In genomic region chr18:12321331-12321730, GRCh38 we compare ENCODE assay signal across 12 cellular contexts. TPM values are rescaled to one million over a fixed set of nuclear protein-coding genes. Genes with fewer than 3 reads are reported as not detected.
DNase-seq lines count a peak whose midpoint lies in the region; ATAC-seq and TF ChIP-seq lines count a peak whose summit lies in the region.
"Had no signal": no experiment of that assay in that cellular context is flagged by ENCODE, and none has a peak within 500 bp of the region (broad histone marks: within the 10 kb centered on the region; RNA-seq: fewer than 3 reads in every experiment).

No MANE protein-coding gene starts in this region.

- peak overlapping the region in 4 of 5 experiments; percentile 11 to 67 (median 35) for H3K27ac Mint-ChIP-seq in brain

- no peaks in the 10 kb centered on the region for H3K27me3 ChIP-seq in BLaER1 treated with 17β-estradiol and CSF1 and Interleukin-3, amounts not matched to agents 10 nM and 100 nM

- no peak overlapping the region for H3K4me3 ChIP-seq in BLaER1 treated with 17β-estradiol and CSF1 and Interleukin-3, amounts not matched to agents 10 nM and 100 nM

- H3K4me2 ChIP-seq in BLaER1 treated with 17β-estradiol and CSF1 and Interleukin-3, amounts not matched to agents 10 nM and 100 nM, result peak overlapping the region in 8 of 11 experiments; percentile 32 to 93 (median 75); a peak in 16 of 22 replicates

- H3K4me1 ChIP-seq in BLaER1 treated with 17β-estradiol and CSF1 and Interleukin-3, amounts not matched to agents 10 nM and 100 nM, result peaks cover 38 to 57% (median 53%) of the 10 kb centered on the region in 10 experiments

- no peak overlapping the region for H3K27ac ChIP-seq in BLaER1 treated with 17β-estradiol and CSF1 and Interleukin-3, amounts not matched to agents 10 nM and 100 nM

- peaks cover 0 to 11% (median 0%) of the 10 kb centered on the region in 11 experiments; a peak in 1 of 22 replicates for H3K9me3 ChIP-seq in BLaER1 treated with 17β-estradiol and CSF1 and Interleukin-3, amounts not matched to agents 10 nM and 100 nM (replicated peaks in 1 of 11)

- peaks cover 27% of the 10 kb centered on the region for H3K4me1 Mint-ChIP-seq in brain

- no peak for DNase-seq in stimulated activated naive CD4-positive, alpha-beta T cell treated with Interleukin-2 at 50 U/mL for 16 hours (lab: John Stamatoyannopoulos, UW)
- DNase-seq in NCI-H524 (lab: John Stamatoyannopoulos, UW) (no peak), SK-N-DZ (ENCODE audit: low spot score) (no peak)
- DNase-seq in stimulated activated CD4-positive, alpha-beta T cell treated with anti-CD3 and anti-CD28 coated beads, Interleukin-4, amount 100 ng/mL, for 4 hours, result no peak
- DNase-seq: activated CD4-positive, alpha-beta T cell treated with anti-CD3 and anti-CD28 coated beads, Interleukin-2, amount 50 U/mL, for 48 hours; NCI-H2227 treated with DMSO at 0.1 percent for 48 hours; stimulated activated naive CD4-positive, alpha-beta T cell had no signal

- H3K36me3 Mint-ChIP-seq in brain, result peaks cover 59% of the 10 kb centered on the region

- ATAC-seq in GM19467 (IDR thresholded peaks at IDR 0.05; ENCODE audit: unreplicated experiment), result peak; percentile 83
- peak; percentile 64 for ATAC-seq in HG03066 (IDR thresholded peaks at IDR 0.05; ENCODE audit: low read depth, unreplicated experiment)
- ATAC-seq: SK-N-SH treated with all-trans-retinoic acid at 6 μM for 48 hours had no signal

- H3K27me3 Mint-ChIP-seq in brain, result no peaks in the 10 kb centered on the region

- no peak for TF ChIP-seq CTCF in brain (conservative IDR thresholded peaks at IDR 0.05)

- peak overlapping the region in 4 of 11 experiments; percentile 4 to 23 (median 16); a peak in 2 of 22 replicates for H3K9ac ChIP-seq in BLaER1 treated with 17β-estradiol and CSF1 and Interleukin-3, amounts not matched to agents 10 nM and 100 nM

- H3K9me3 Mint-ChIP-seq in brain, result no peaks in the 10 kb centered on the region

- peaks cover 73 to 100% (median 99%) of the 10 kb centered on the region in 11 experiments for H4K20me1 ChIP-seq in BLaER1 treated with 17β-estradiol and CSF1 and Interleukin-3, amounts not matched to agents 10 nM and 100 nM

- H3K36me3 ChIP-seq in BLaER1 treated with 17β-estradiol and CSF1 and Interleukin-3, amounts not matched to agents 10 nM and 100 nM, result peaks cover 60 to 95% (median 88%) of the 10 kb centered on the region in 11 experiments

- H3K4me3 Mint-ChIP-seq in brain, result no peak overlapping the region

RNA-seq across cellular contexts. Expression of gene TUBB6, which starts 13.3 kb away (rescaled TPM):
- polyA plus RNA-seq in brain (ENCODE audit: insufficient read depth, low read depth, low replicate concordance), result 43.5 TPM
- polyA plus RNA-seq in SK-N-DZ (2014; cell fraction: cytosol; rRNA removed), result 67.3 and 69.0 TPM in 2 replicates
- polyA plus RNA-seq in SK-N-DZ (2014; cell fraction: nucleus; rRNA removed), result 29.0 and 31.2 TPM in 2 replicates

RNA-seq across cellular contexts. Expression of gene AFG3L2, which starts 55.7 kb away (rescaled TPM):
- 42.3 TPM for polyA plus RNA-seq in brain (ENCODE audit: insufficient read depth, low read depth, low replicate concordance)
- polyA plus RNA-seq in SK-N-DZ (2014; cell fraction: cytosol; rRNA removed), result 58.2 and 62.1 TPM in 2 replicates
- 44.9 and 46.4 TPM in 2 replicates for polyA plus RNA-seq in SK-N-DZ (2014; cell fraction: nucleus; rRNA removed)
